Comparison of ENCODE assay signal across 10 cellular contexts in genomic region chr7:17402628-17403278, GRCh38.
DNase-seq lines count a peak whose midpoint lies in the region; ATAC-seq and TF ChIP-seq lines count a peak whose summit lies in the region.
"Had no signal": no experiment of that assay in that cellular context is flagged by ENCODE, and none has a peak within 500 bp of the region (broad histone marks: within the 10 kb centered on the region; RNA-seq: fewer than 3 reads in every experiment).

No MANE protein-coding gene starts in this region.

- H3K4me1 ChIP-seq in OCI-LY3 (ENCODE audit: low read length): peaks cover 72% of the 10 kb centered on the region
- H3K4me1 ChIP-seq in OCI-LY7 (ENCODE audit: insufficient read depth, low read length, poor library complexity, severe bottlenecking): no peaks in the 10 kb centered on the region

- H3K27ac ChIP-seq in OCI-LY3 (ENCODE audit: low read length) (peak overlapping the region; percentile 99), OCI-LY7 (ENCODE audit: low read depth, low read length, poor library complexity, severe bottlenecking) (no peak overlapping the region)
- H3K27ac ChIP-seq: C4-2B had no signal

- H4K20me1 ChIP-seq in OCI-LY3 (ENCODE audit: insufficient read depth, low read length): no peaks in the 10 kb centered on the region
- H4K20me1 ChIP-seq in OCI-LY7 (ENCODE audit: insufficient read depth, low read length): no peaks in the 10 kb centered on the region

- no peak for DNase-seq in left cardiac atrium
- no peak for DNase-seq in cardiac septum (ENCODE audit: low spot score)
- peak; percentile 7 for DNase-seq in stimulated activated naive CD8-positive, alpha-beta T cell treated with anti-CD3 and anti-CD28 coated beads, Interleukin-15, Interleukin-2, amounts not matched to agents 100 U/mL and 50 U/mL, for 24 hours
- DNase-seq in SHP77 treated with DMSO at 0.1 percent for 48 hours (lab: John Stamatoyannopoulos, UW): no peak
- DNase-seq in OCI-LY7 (ENCODE audit: low spot score): no peak
- DNase-seq in GM19238 (ENCODE audit: insufficient read length, low spot score): no peak
- DNase-seq: activated CD8-positive, alpha-beta memory T cell treated with anti-CD3 and anti-CD28 coated beads for 24 hours had no signal

- POLR2A ChIA-PET in OCI-LY7 (lab: Charles Lee): interaction anchor here (0.7 kb wide), 1 partner anchor 1435 kb away, joined by 5 read pairs; no protein-coding TSS in a partner anchor

- H3K4me2 ChIP-seq in OCI-LY3 (ENCODE audit: low read length) (peak overlapping the region; percentile 81), OCI-LY7 (ENCODE audit: low read length) (no peak overlapping the region)

- peak overlapping the region; percentile 69 for H3K4me3 ChIP-seq in OCI-LY3 (ENCODE audit: low read length)
- no peak overlapping the region for H3K4me3 ChIP-seq in OCI-LY7 (ENCODE audit: low read depth, low read length, poor library complexity, severe bottlenecking)

- H3K9me2 ChIP-seq in OCI-LY7 (ENCODE audit: insufficient read depth, low read length): no peaks in the 10 kb centered on the region

- TF ChIP-seq CTCF in OCI-LY3 (IDR thresholded peaks at IDR 0.05; ENCODE audit: low read depth, low read length) (no peak), OCI-LY7 (conservative IDR thresholded peaks at IDR 0.05; ENCODE audit: low read length) (no peak)

- no TSS peak for BruUV-seq in OCI-LY7 (replicated peaks; lab: Mats Ljungman, UMichigan)

- H3K9me3 ChIP-seq in OCI-LY3 (ENCODE audit: insufficient read depth, low read length): no peaks in the 10 kb centered on the region
- H3K9me3 ChIP-seq in OCI-LY7 (ENCODE audit: low read length): no peaks in the 10 kb centered on the region

- CTCF ChIA-PET in OCI-LY7 (lab: Charles Lee; ENCODE audit: unreplicated experiment): no interaction called here

- H2AFZ ChIP-seq in OCI-LY3 (ENCODE audit: low read depth, low read length) (no peak overlapping the region), OCI-LY7 (ENCODE audit: low read length) (no peak overlapping the region)

- H3K9ac ChIP-seq in OCI-LY3 (ENCODE audit: low read length): peak overlapping the region; percentile 94

- H3K36me3 ChIP-seq in OCI-LY3 (replicated peaks; ENCODE audit: low read depth, low read length) (no peaks in the 10 kb centered on the region), OCI-LY7 (ENCODE audit: insufficient read depth, low read length) (no peaks in the 10 kb centered on the region)

- ATAC-seq in left cardiac atrium (peak; percentile 27 to 59), HG02763 (IDR thresholded peaks at IDR 0.05; ENCODE audit: unreplicated experiment) (peak; percentile 77)
- peak; percentile 63 for ATAC-seq in stimulated activated naive CD8-positive, alpha-beta T cell treated with anti-CD3 and anti-CD28 coated beads, Interleukin-15, Interleukin-2, amounts not matched to agents 100 U/mL and 50 U/mL, for 24 hours

- H3K79me2 ChIP-seq in OCI-LY3 (ENCODE audit: low read length): no peaks in the 10 kb centered on the region
- no peaks in the 10 kb centered on the region for H3K79me2 ChIP-seq in OCI-LY7 (ENCODE audit: insufficient read depth, low read depth, low read length)

- intact Hi-C loops in left cardiac atrium (cut with DNase I): no loop called here
- intact Hi-C loops in cardiac septum (cut with DNase I): no loop called here
- intact Hi-C loops in OCI-LY7 (cut with micrococcal nuclease; ENCODE audit: unreplicated experiment): no loop called here

- H3K27me3 ChIP-seq in OCI-LY3 (ENCODE audit: low read depth, low read length): no peaks in the 10 kb centered on the region
